In genomic region chr10:6200588-6201510, GRCh38 we compare ENCODE assay signal across 8 cellular contexts. TPM values are rescaled to one million over a fixed set of nuclear protein-coding genes. Genes with fewer than 3 reads are reported as not detected.
DNase-seq lines count a peak whose midpoint lies in the region; ATAC-seq and TF ChIP-seq lines count a peak whose summit lies in the region.

No MANE protein-coding gene starts in this region.

- DNase-seq in NCI-H1092 (lab: John Stamatoyannopoulos, UW): peak; percentile 23
- DNase-seq in NCI-H1092 treated with DMSO at 0.1 percent for 48 hours (lab: John Stamatoyannopoulos, UW): no peak
- DNase-seq in OCI-M1 (lab: John Stamatoyannopoulos, UW): peak; percentile 53
- no peak for DNase-seq in astrocyte of the cerebellum (ENCODE audit: low read depth)
- DNase-seq in immature natural killer cell: peak; percentile 5 to 11 (median 7)
- peak in 2 of 3 donors; percentile 8 to 21 for DNase-seq in stimulated activated CD4-positive, alpha-beta T cell treated with anti-CD3 and anti-CD28 coated beads, Interleukin-12 subunit alpha, Interleukin-12 subunit beta, amount 100 ng/mL, for 48 hours (ENCODE audit: low read depth in 2 of 3, low spot score in 1 of 3)
- no peak for DNase-seq in NCI-H2227 (lab: John Stamatoyannopoulos, UW; ENCODE audit: unreplicated experiment)

- peak overlapping the region; percentile 77 for H3K4me3 ChIP-seq in astrocyte of the cerebellum (ENCODE audit: low read depth, low read length)

- peaks cover 24 to 33% of the 10 kb centered on the region in 2 donors for H3K4me1 Mint-ChIP-seq in immature natural killer cell

- no peak for ATAC-seq in HG03520 (IDR thresholded peaks at IDR 0.05; ENCODE audit: unreplicated experiment)

- no peaks in the 10 kb centered on the region for H3K36me3 Mint-ChIP-seq in immature natural killer cell

- no peaks in the 10 kb centered on the region for H3K9me3 Mint-ChIP-seq in immature natural killer cell

- H3K27ac Mint-ChIP-seq in immature natural killer cell: peak overlapping the region in 1 of 6 donors; percentile 43

- TF ChIP-seq CTCF in astrocyte of the cerebellum (IDR thresholded peaks at IDR 0.05; ENCODE audit: low read depth, low read length, missing control alignments): no peak

- in situ Hi-C loops in astrocyte of the cerebellum (cut with HindIII; ENCODE audit: low sequenced_read_pairs): no loop called here

- peaks cover 6 to 11% (median 9%) of the 10 kb centered on the region in 3 donors for H3K27me3 Mint-ChIP-seq in immature natural killer cell (ENCODE audit: low read depth in 3 of 3)

- H3K4me3 Mint-ChIP-seq in immature natural killer cell: peak overlapping the region; percentile 72 to 84 (median 78)

RNA-seq across cellular contexts. Expression of gene PFKFB3, which starts 1.9 kb away (rescaled TPM):
- 1 to 10 TPM; 3.2 to 8.0 (median 3.9) TPM for polyA plus RNA-seq in immature natural killer cell

Comparison
In these comparisons a context has a peak if more than half of its experiments do, and no peak if none do; other contexts are left out.
1. DNase-seq: peak in NCI-H1092 (single experiment), OCI-M1 (single experiment), immature natural killer cell (3 of 3) and stimulated activated CD4-positive, alpha-beta T cell treated with anti-CD3 and anti-CD28 coated beads, Interleukin-12 subunit alpha, Interleukin-12 subunit beta, amount 100 ng/mL, for 48 hours (2 of 3); none in NCI-H1092 treated with DMSO at 0.1 percent for 48 hours (single experiment), astrocyte of the cerebellum (single experiment) and NCI-H2227 (single experiment).